21 cellular contexts compared by ENCODE assay signal in genomic region chr14:65826946-65827345, GRCh38.
"Had no signal": no experiment of that assay in that cellular context is flagged by ENCODE, and none has a peak within 500 bp of the region (broad histone marks: within the 10 kb centered on the region; RNA-seq: fewer than 3 reads in every experiment).

No MANE protein-coding gene starts in this region.

- DNase-seq: IMR-90, Karpas-422, KG1, MG63, NCI-H1092, NCI-H1105 treated with DMSO at 0.1 percent for 48 hours, NCI-H1417 treated with DMSO at 0.1 percent for 48 hours, NCI-H146, NCI-H1694 treated with DMSO at 0.1 percent for 48 hours, NCI-H1930, NCI-H2081, NCI-H2107, NCI-H2227 treated with DMSO at 0.1 percent for 48 hours, NCI-H524, NCI-H526 treated with DMSO at 0.1 percent for 48 hours, NCI-H748 treated with DMSO at 0.1 percent for 48 hours, SHP77, SK-N-SH, SW 1271 had no signal

- H3K9me3 ChIP-seq: MG63, SK-N-SH had no signal

- H3K27me3 ChIP-seq: MG63 had no signal

- H3K27ac ChIP-seq: RWPE1 had no signal

- H3K36me3 ChIP-seq: MG63 had no signal

- H3K4me3 ChIP-seq: MG63 had no signal

- ATAC-seq: HepG2 had no signal
